ENCODE assay signal across 24 cellular contexts in the genomic region with DNA sequence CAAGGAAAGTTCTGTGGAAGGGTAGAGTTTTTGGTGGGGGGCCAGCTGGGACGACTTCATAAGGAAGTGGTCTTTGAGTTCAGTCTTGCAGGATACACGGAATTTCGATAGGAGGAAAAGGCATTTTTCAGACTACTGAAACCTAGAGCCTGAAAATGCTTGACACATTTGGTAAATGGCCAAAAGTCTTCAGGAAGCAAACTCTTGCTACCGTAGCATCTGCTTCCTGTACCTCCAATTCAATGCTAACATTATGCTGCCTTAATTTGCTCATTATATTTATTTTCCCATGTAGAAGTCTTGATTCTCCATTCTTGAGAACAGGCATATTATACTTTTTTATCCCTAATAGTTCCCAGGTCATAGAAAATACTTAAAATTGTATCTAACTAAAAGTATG.
"Had no signal": no experiment of that assay in that cellular context is flagged by ENCODE, and none has a peak within 500 bp of the region (broad histone marks: within the 10 kb centered on the region; RNA-seq: fewer than 3 reads in every experiment).

No MANE protein-coding gene starts in this region.

- H3K4me3 ChIP-seq: PC-9, Peyer's patch, SJSA1, SK-N-MC had no signal

- H2AFZ ChIP-seq: PC-9 had no signal

- H3K4me2 ChIP-seq: PC-9 had no signal

- FAIRE-seq: HepG2 had no signal

- H3K27ac ChIP-seq: PC-9, Peyer's patch, SJSA1, SK-N-MC had no signal

- H3K4me1 ChIP-seq: SJSA1 had no signal

- H3K36me3 ChIP-seq: Peyer's patch, SJSA1 had no signal

- ATAC-seq: HepG2, T-cell had no signal

- H3K9me3 ChIP-seq: Peyer's patch had no signal

- DNase-seq: IMR-90; Karpas-422; KG1; MM.1S; NCI-H1092 treated with DMSO at 0.1 percent for 48 hours; NCI-H1436 treated with DMSO at 0.1 percent for 48 hours; NCI-H1694; NCI-H187 treated with DMSO at 0.1 percent for 48 hours; NCI-H2029 treated with DMSO at 0.1 percent for 48 hours; NCI-H2227 treated with DMSO at 0.1 percent for 48 hours; NCI-H524; NCI-H526 treated with DMSO at 0.1 percent for 48 hours; NCI-H748 treated with DMSO at 0.1 percent for 48 hours; NK-92 treated with Interleukin-12 subunit alpha and Interleukin-12 subunit beta, amount 100 ng/mL, for 24 hours; OCI-M1; PC-9; Peyer's patch; Right ventricle myocardium superior; SIG-M5; SW 1271; T-cell had no signal

- H3K27me3 ChIP-seq: Peyer's patch, SJSA1 had no signal
